Comparison of ENCODE assay signal across 9 cellular contexts in genomic region chr2:187365315-187365714, GRCh38.
"Had no signal": no experiment of that assay in that cellular context is flagged by ENCODE, and none has a peak within 500 bp of the region (broad histone marks: within the 10 kb centered on the region; RNA-seq: fewer than 3 reads in every experiment).

No MANE protein-coding gene starts in this region.

- H3K4me3 ChIP-seq: GM23248, HAP-1 had no signal

- H3K9me3 ChIP-seq: HAP-1 had no signal

- H3K4me3 Mint-ChIP-seq: HFFc6, IgD-negative memory B cell had no signal

- H3K36me3 ChIP-seq: HAP-1 had no signal

- H3K9me3 Mint-ChIP-seq: HFFc6 had no signal

- H3K27me3 Mint-ChIP-seq: IgD-negative memory B cell had no signal

- H3K9ac ChIP-seq: GM23248 had no signal

- H3K36me3 Mint-ChIP-seq: IgD-negative memory B cell had no signal

- H3K27ac ChIP-seq: GM23248, HL-60 had no signal

- DNase-seq: GM23248, GOT3, H7, HFFc6, KG1 had no signal

- ATAC-seq: HCT116 had no signal

- H3K4me1 ChIP-seq: HAP-1 had no signal

- H3K4me1 Mint-ChIP-seq: IgD-negative memory B cell had no signal

- H3K27ac Mint-ChIP-seq: HFFc6, IgD-negative memory B cell had no signal

- H2AFZ ChIP-seq: GM23248 had no signal
